In genomic region chr6:167699141-167700036, GRCh38 we compare ENCODE assay signal across 8 cellular contexts.
A peak's percentile ranks its signal among the peaks of the same experiment; 100 is the strongest.
DNase-seq lines count a peak whose midpoint lies in the region; ATAC-seq and TF ChIP-seq lines count a peak whose summit lies in the region.

No MANE protein-coding gene starts in this region.

- H3K27me3 Mint-ChIP-seq in CD14-positive monocyte (ENCODE audit: low read depth in 3 of 3) = peaks cover 11 to 16% (median 15%) of the 10 kb centered on the region in 3 donors

- no peaks in the 10 kb centered on the region for H3K36me3 Mint-ChIP-seq in CD14-positive monocyte

- H3K4me3 ChIP-seq in fibroblast of pulmonary artery (replicated peaks; ENCODE audit: low read depth, low read length) = peak overlapping the region; percentile 28

- peak overlapping the region; percentile 94 to 99 (median 98) for H3K27ac Mint-ChIP-seq in CD14-positive monocyte

- H3K4me3 Mint-ChIP-seq in CD14-positive monocyte = peak overlapping the region; percentile 74 to 94

- peak; percentile 86 for DNase-seq in CD14-positive monocyte (ENCODE audit: low spot score)
- DNase-seq in HT-29 (ENCODE audit: low spot score) = peak; percentile 80
- DNase-seq in activated CD8-positive, alpha-beta memory T cell treated with anti-CD3 and anti-CD28 coated beads for 24 hours = peak; percentile 79
- peak; percentile 76 for DNase-seq in fibroblast of pulmonary artery (ENCODE audit: low read depth)
- peak; percentile 92 for DNase-seq in posterior vena cava (ENCODE audit: low spot score)
- no peak for DNase-seq in RKO (ENCODE audit: low spot score)
- DNase-seq in SW480 (ENCODE audit: low spot score) = no peak

- TF ChIP-seq CTCF in CD14-positive monocyte (IDR thresholded peaks at IDR 0.05) = no peak
- no peak for TF ChIP-seq CTCF in fibroblast of pulmonary artery (IDR thresholded peaks at IDR 0.05; ENCODE audit: low read length, missing control alignments)

- peak; percentile 92 for ATAC-seq in GM21390 (IDR thresholded peaks at IDR 0.05; ENCODE audit: unreplicated experiment)

- H3K4me1 Mint-ChIP-seq in CD14-positive monocyte = peaks cover 22% of the 10 kb centered on the region

- peaks cover 0 to 2% (median 0%) of the 10 kb centered on the region in 7 donors for H3K9me3 Mint-ChIP-seq in CD14-positive monocyte

- intact Hi-C loops in CD14-positive monocyte (cut with micrococcal nuclease) = no loop called here
- intact Hi-C loops in posterior vena cava (cut with DNase I) = loop anchor here in 1 of 2 donors (10.0 kb wide), 1 partner anchor 1375 kb away; no protein-coding TSS in a partner anchor

Comparison
In these comparisons a context has a peak if more than half of its experiments do, and no peak if none do; other contexts are left out.
1. DNase-seq: peak in CD14-positive monocyte (single experiment), HT-29 (single experiment), activated CD8-positive, alpha-beta memory T cell treated with anti-CD3 and anti-CD28 coated beads for 24 hours (single experiment), fibroblast of pulmonary artery (single experiment) and posterior vena cava (single experiment); none in RKO (single experiment) and SW480 (single experiment).